28 cellular contexts compared by ENCODE assay signal in the genomic region with DNA sequence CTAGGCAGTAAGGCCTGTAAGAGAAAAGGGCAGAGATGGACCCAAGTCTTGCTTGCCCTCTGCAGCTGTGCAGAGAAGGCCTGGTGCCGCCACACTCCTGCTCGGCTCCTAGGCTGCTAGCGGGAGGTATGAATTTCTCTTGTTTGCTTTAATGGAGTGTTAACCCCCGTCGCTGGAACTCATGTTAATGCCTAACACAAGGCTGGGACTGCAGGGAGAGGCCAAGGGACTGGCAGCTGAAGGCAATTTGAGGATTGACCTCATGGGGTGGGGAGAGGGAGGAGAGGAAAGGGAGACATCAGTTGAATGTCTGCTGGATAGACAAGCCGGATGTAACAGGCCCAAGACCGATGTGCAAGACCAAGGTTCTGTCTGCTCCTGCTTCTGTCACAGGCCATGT. TPM values are rescaled to one million over a fixed set of nuclear protein-coding genes. Genes with fewer than 3 reads are reported as not detected.
DNase-seq lines count a peak whose midpoint lies in the region; ATAC-seq and TF ChIP-seq lines count a peak whose summit lies in the region.
"Had no signal": no experiment of that assay in that cellular context is flagged by ENCODE, and none has a peak within 500 bp of the region (broad histone marks: within the 10 kb centered on the region; RNA-seq: fewer than 3 reads in every experiment).

No MANE protein-coding gene starts in this region.

- TF ChIP-seq CTCF in fibroblast of lung (conservative IDR thresholded peaks at IDR 0.05 in 1 of 2, IDR thresholded peaks at IDR 0.05 in 1 of 2; ENCODE audit: low read depth in 1 of 2, low read length in 2 of 2) (no peak), neural crest cell (conservative IDR thresholded peaks at IDR 0.05) (no peak)

- H3K9me3 Mint-ChIP-seq in neural crest cell: peaks cover 7% of the 10 kb centered on the region
- no peaks in the 10 kb centered on the region for H3K9me3 Mint-ChIP-seq in activated naive CD4-positive, alpha-beta T cell treated with anti-CD3 and anti-CD28 coated beads, Interleukin-2, amount 50 U/mL, for 72 hours
- H3K9me3 Mint-ChIP-seq: activated T-cell treated with anti-CD3 and anti-CD28 coated beads, Interleukin-2, amount 50 U/mL, for 24 hours had no signal

- no peak overlapping the region; a peak in 1 of 22 replicates for H3K27ac ChIP-seq in BLaER1 treated with 17β-estradiol and CSF1 and Interleukin-3, amounts not matched to agents 10 nM and 100 nM
- H3K27ac ChIP-seq in fibroblast of lung (ENCODE audit: insufficient read depth, low read length): peak overlapping the region; percentile 23
- H3K27ac ChIP-seq: SK-N-MC, skin epidermis had no signal

- peaks cover 29% of the 10 kb centered on the region for H3K4me1 Mint-ChIP-seq in neural crest cell
- H3K4me1 Mint-ChIP-seq: T-helper 17 cell had no signal

- peak overlapping the region; percentile 83 for H3K27ac Mint-ChIP-seq in neural crest cell (ENCODE audit: unreplicated experiment)
- H3K27ac Mint-ChIP-seq in activated naive CD4-positive, alpha-beta T cell treated with anti-CD3 and anti-CD28 coated beads, Interleukin-2, amount 50 U/mL, for 72 hours: no peak overlapping the region
- H3K27ac Mint-ChIP-seq: activated T-cell treated with anti-CD3 and anti-CD28 coated beads, Interleukin-2, amount 50 U/mL, for 24 hours; progenitor cell of endocrine pancreas; T-helper 17 cell; type B pancreatic cell had no signal

- no peaks in the 10 kb centered on the region for H4K20me1 ChIP-seq in BLaER1 treated with 17β-estradiol and CSF1 and Interleukin-3, amounts not matched to agents 10 nM and 100 nM
- H4K20me1 ChIP-seq in fibroblast of lung (ENCODE audit: control insufficient read depth, extremely low read depth, insufficient read depth, low read length): no peaks in the 10 kb centered on the region

- no peaks in the 10 kb centered on the region for H3K36me3 ChIP-seq in BLaER1 treated with 17β-estradiol and CSF1 and Interleukin-3, amounts not matched to agents 10 nM and 100 nM
- H3K36me3 ChIP-seq in fibroblast of lung (ENCODE audit: control insufficient read depth, insufficient read depth, low read length): no peaks in the 10 kb centered on the region
- H3K36me3 ChIP-seq: adrenal gland had no signal

- DNase-seq in NCI-H146 treated with DMSO at 0.1 percent for 48 hours (lab: John Stamatoyannopoulos, UW; ENCODE audit: unreplicated experiment) (peak; percentile 90), fibroblast of lung (ENCODE audit: low read depth in 2 of 2) (no peak), neural crest cell (ENCODE audit: low read depth, low spot score) (no peak), NCI-H1105 (lab: John Stamatoyannopoulos, UW) (no peak)
- DNase-seq in activated naive CD4-positive, alpha-beta T cell treated with anti-CD3 and anti-CD28 coated beads, Interleukin-2, amount 50 U/mL, for 72 hours (ENCODE audit: low spot score in 2 of 2): no peak
- DNase-seq in activated CD8-positive, alpha-beta memory T cell treated with anti-CD3 and anti-CD28 coated beads, Interleukin-2, amount 50 U/mL, for 48 hours: no peak
- DNase-seq: activated CD4-positive, alpha-beta T cell treated with anti-CD3 and anti-CD28 coated beads for 4 hours; activated CD8-positive, alpha-beta memory T cell treated with anti-CD3 and anti-CD28 coated beads for 24 hours; activated T-cell treated with anti-CD3 and anti-CD28 coated beads, Interleukin-2, amount 50 U/mL, for 24 hours; adrenal gland; effector memory CD4-positive, alpha-beta T cell; foreskin melanocyte; hypothalamus; left ventricle myocardium superior; NCI-H1105 treated with DMSO at 0.1 percent for 48 hours; NCI-H2107; NCI-H524; stimulated activated CD4-positive, alpha-beta T cell treated with anti-CD3 and anti-CD28 coated beads, Interleukin-1b, Interleukin-23, amount 100 ng/mL, for 48 hours; T-helper 17 cell had no signal

- H3K4me3 Mint-ChIP-seq in neural crest cell: no peak overlapping the region
- H3K4me3 Mint-ChIP-seq: activated T-cell treated with anti-CD3 and anti-CD28 coated beads, Interleukin-2, amount 50 U/mL, for 24 hours; T-helper 17 cell; type B pancreatic cell had no signal

- no peaks in the 10 kb centered on the region for H3K27me3 ChIP-seq in BLaER1 treated with 17β-estradiol and CSF1 and Interleukin-3, amounts not matched to agents 10 nM and 100 nM
- H3K27me3 ChIP-seq in fibroblast of lung (ENCODE audit: control insufficient read depth, insufficient read depth, low read length): no peaks in the 10 kb centered on the region
- H3K27me3 ChIP-seq: adrenal gland had no signal

- H2AFZ ChIP-seq in fibroblast of lung (ENCODE audit: low read length): peak overlapping the region; percentile 58

- no peak overlapping the region for H3K9ac ChIP-seq in BLaER1 treated with 17β-estradiol and CSF1 and Interleukin-3, amounts not matched to agents 10 nM and 100 nM
- H3K9ac ChIP-seq in fibroblast of lung (ENCODE audit: insufficient read depth, low read length): no peak overlapping the region

- H3K36me3 Mint-ChIP-seq in neural crest cell (ENCODE audit: low read depth): no peaks in the 10 kb centered on the region
- H3K36me3 Mint-ChIP-seq in activated naive CD4-positive, alpha-beta T cell treated with anti-CD3 and anti-CD28 coated beads, Interleukin-2, amount 50 U/mL, for 72 hours: no peaks in the 10 kb centered on the region
- H3K36me3 Mint-ChIP-seq: type B pancreatic cell had no signal

- H3K4me1 ChIP-seq in BLaER1 treated with 17β-estradiol and CSF1 and Interleukin-3, amounts not matched to agents 10 nM and 100 nM: peaks cover 0 to 15% (median 11%) of the 10 kb centered on the region in 10 experiments; a peak in 13 of 20 replicates
- H3K4me1 ChIP-seq in fibroblast of lung (ENCODE audit: control insufficient read depth, extremely low read depth, insufficient read depth, low read length): peaks cover 16% of the 10 kb centered on the region
- H3K4me1 ChIP-seq: adrenal gland had no signal

- no peak overlapping the region for H3K4me3 ChIP-seq in BLaER1 treated with 17β-estradiol and CSF1 and Interleukin-3, amounts not matched to agents 10 nM and 100 nM
- no peak overlapping the region for H3K4me3 ChIP-seq in fibroblast of lung (replicated peaks in 1 of 4; ENCODE audit: control extremely low read depth in 1 of 4, insufficient read depth in 1 of 4, low read depth in 3 of 4, low read length in 4 of 4)
- H3K4me3 ChIP-seq: adrenal gland, SK-N-MC, skin epidermis had no signal

- ATAC-seq in activated naive CD4-positive, alpha-beta T cell treated with anti-CD3 and anti-CD28 coated beads, Interleukin-2, amount 50 U/mL, for 72 hours: no peak
- no peak for ATAC-seq in GM18873 (IDR thresholded peaks at IDR 0.05; ENCODE audit: low FRiP score, unreplicated experiment)
- ATAC-seq: HCT116, left ventricle myocardium superior, T-helper 17 cell had no signal

- H3K9me3 ChIP-seq in BLaER1 treated with 17β-estradiol and CSF1 and Interleukin-3, amounts not matched to agents 10 nM and 100 nM (replicated peaks in 1 of 11): no peaks in the 10 kb centered on the region
- no peaks in the 10 kb centered on the region for H3K9me3 ChIP-seq in fibroblast of lung (ENCODE audit: control insufficient read depth, insufficient read depth, low read depth, low read length)
- H3K9me3 ChIP-seq: adrenal gland had no signal

- peak overlapping the region in 8 of 11 experiments; percentile 34 to 68 (median 46); a peak in 15 of 22 replicates for H3K4me2 ChIP-seq in BLaER1 treated with 17β-estradiol and CSF1 and Interleukin-3, amounts not matched to agents 10 nM and 100 nM
- no peak overlapping the region for H3K4me2 ChIP-seq in fibroblast of lung (ENCODE audit: extremely low read depth, insufficient read depth, low read length)

- no peaks in the 10 kb centered on the region for H3K79me2 ChIP-seq in fibroblast of lung (ENCODE audit: control insufficient read depth, insufficient read depth, low read length)

- H3K27me3 Mint-ChIP-seq in neural crest cell (ENCODE audit: low read depth): no peaks in the 10 kb centered on the region
- H3K27me3 Mint-ChIP-seq: activated T-cell treated with anti-CD3 and anti-CD28 coated beads, Interleukin-2, amount 50 U/mL, for 24 hours; T-helper 17 cell; type B pancreatic cell had no signal

RNA-seq across cellular contexts. Expression of a gene that starts 46.9 kb away (rescaled TPM):
- 98.1 and 148 TPM in 2 replicates for total RNA-seq in fibroblast of lung
- polyA plus RNA-seq in fibroblast of lung: 40.5 and 64.9 TPM in 2 replicates
- 86.7 and 151 TPM in 2 replicates for polyA plus RNA-seq in fibroblast of lung (2012)
- 102 and 172 TPM in 2 replicates for polyA minus RNA-seq in fibroblast of lung (ENCODE audit: low replicate concordance)
- 16.1 and 18.7 TPM in 2 replicates for total RNA-seq in neural crest cell
- not detected for total RNA-seq in activated naive CD4-positive, alpha-beta T cell treated with anti-CD3 and anti-CD28 coated beads, Interleukin-2, amount 50 U/mL, for 72 hours
- total RNA-seq: A673 had no signal
- polyA plus RNA-seq: neural cell had no signal

Comparison
In these comparisons a context has a peak if more than half of its experiments do, and no peak if none do; other contexts are left out.
1. RNA of a gene that starts 46.9 kb away (total RNA-seq): 98.1 to 148 TPM in fibroblast of lung and 16.1 to 18.7 TPM in neural crest cell; not detected in activated naive CD4-positive, alpha-beta T cell treated with anti-CD3 and anti-CD28 coated beads, Interleukin-2, amount 50 U/mL, for 72 hours; every median in the first group is over 10 times any median in the second.